Comparison of ENCODE assay signal across 27 cellular contexts in genomic region chr15:59567369-59567768, GRCh38. TPM values are rescaled to one million over a fixed set of nuclear protein-coding genes. Genes with fewer than 3 reads are reported as not detected.
DNase-seq lines count a peak whose midpoint lies in the region; ATAC-seq, FAIRE-seq and TF ChIP-seq lines count a peak whose summit lies in the region.
"Had no signal": no experiment of that assay in that cellular context is flagged by ENCODE, and none has a peak within 500 bp of the region (broad histone marks: within the 10 kb centered on the region; RNA-seq: fewer than 3 reads in every experiment).

No MANE protein-coding gene starts in this region.

- no peak for FAIRE-seq in A549 (lab: Jason Lieb, UNC)
- FAIRE-seq: GM18507, GM19239, RCC 7860 had no signal

- CTCF ChIA-PET in A549 (lab: Yijun Ruan, JAX) = interaction anchor here (0.5 to 1.3 kb wide), 3 partner anchors 16 to 76 kb away, joined by 3 read pairs; no protein-coding TSS in a partner anchor

- intact Hi-C loops in posterior cingulate gyrus (cut with DNase I) = no loop called here

- TF ChIP-seq CTCF in A549 (IDR thresholded peaks at IDR 0.05) = no peak
- no peak for TF ChIP-seq CTCF in RWPE2 (IDR thresholded peaks at IDR 0.05; ENCODE audit: poor library complexity, severe bottlenecking)

- 0 out of 5 replicates have a peak, but pooled peaks of 1 of the 2 experiments have one; percentile 13 for TF ChIP-seq EP300 in A549 (IDR thresholded peaks at IDR 0.05)

- WGBS in A549 (ENCODE audit: missing lambda C conversion rate) = 14% methylated on average over 1 of the region's 1 CpG

- no peak overlapping the region for H3K4me3 ChIP-seq in A549
- H3K4me3 ChIP-seq in RWPE2 (ENCODE audit: severe bottlenecking) = no peak overlapping the region
- H3K4me3 ChIP-seq in mucosa of rectum (ENCODE audit: low read length in 2 of 2) = no peak overlapping the region

- no peak for TF ChIP-seq RAD21 in A549 (conservative IDR thresholded peaks at IDR 0.05 in 1 of 2, IDR thresholded peaks at IDR 0.05 in 1 of 2)

- no peaks in the 10 kb centered on the region for H3K27me3 ChIP-seq in RWPE2 (ENCODE audit: insufficient read depth, poor library complexity, severe bottlenecking)
- no peaks in the 10 kb centered on the region for H3K27me3 ChIP-seq in mucosa of rectum (ENCODE audit: control insufficient read depth in 2 of 2, insufficient read depth in 2 of 2, low read length in 2 of 2)

- peaks cover 21% of the 10 kb centered on the region for H3K9me3 ChIP-seq in A549
- H3K9me3 ChIP-seq in RWPE2 (ENCODE audit: severe bottlenecking) = peaks cover 15% of the 10 kb centered on the region
- H3K9me3 ChIP-seq in mucosa of rectum (ENCODE audit: control insufficient read depth in 2 of 2, low read length in 2 of 2) = peaks cover 0 to 3% of the 10 kb centered on the region in 2 donors

- POLR2A ChIA-PET in A549 (lab: Yijun Ruan, JAX) = interaction anchor here (0.6 to 1.3 kb wide), 2 partner anchors 27 to 195 kb away, joined by 3 to 5 read pairs; partner anchors contain the start of gene MYO1E

- H3K4me2 ChIP-seq in A549 = peak overlapping the region; percentile 40
- H3K4me2 ChIP-seq: KMS-11 had no signal

- H3K36me3 ChIP-seq in RWPE2 (ENCODE audit: low read depth) (no peaks in the 10 kb centered on the region; the same call in 1 of the 2 replicates), mucosa of rectum (ENCODE audit: control insufficient read depth in 2 of 2, insufficient read depth in 2 of 2, low read length in 2 of 2) (no peaks in the 10 kb centered on the region)

- ATAC-seq in A549 (peak; percentile 52 to 64; a peak in 3 of 6 replicates), RWPE2 (ENCODE audit: low read depth) (peak; percentile 96), GM18870 (IDR thresholded peaks at IDR 0.05; ENCODE audit: unreplicated experiment) (no peak)

- H3K27ac ChIP-seq in A549 = peak overlapping the region in 1 of 2 experiments; percentile 46; a peak in 2 of 6 replicates
- peak overlapping the region; percentile 61 for H3K27ac ChIP-seq in RWPE2 (ENCODE audit: poor library complexity, severe bottlenecking)
- peak overlapping the region; percentile 81 for H3K27ac ChIP-seq in epithelial cell of prostate
- H3K27ac ChIP-seq in mucosa of rectum (ENCODE audit: low read depth in 2 of 2, low read length in 2 of 2) = peak overlapping the region; percentile 73 to 94
- H3K27ac ChIP-seq: KMS-11 had no signal

- no peak overlapping the region for H3K9ac ChIP-seq in mucosa of rectum (ENCODE audit: low read depth in 1 of 2, low read length in 2 of 2)
- H3K9ac ChIP-seq: KMS-11 had no signal

- TF ChIP-seq POLR2A in A549 (IDR thresholded peaks at IDR 0.05; ENCODE audit: low read length) = no peak

- DNase-seq in A549 (ENCODE audit: low read depth in 1 of 2, low spot score in 1 of 2) = peak in 1 of 2 experiments; percentile 72
- DNase-seq in RWPE2 (ENCODE audit: low spot score) = no peak
- DNase-seq in epithelial cell of prostate (ENCODE audit: low read depth, low spot score) = peak; percentile 84
- DNase-seq in activated T-cell treated with anti-CD3 and anti-CD28 coated beads for 4 hours = no peak
- DNase-seq in posterior cingulate gyrus = no peak
- no peak for DNase-seq in activated CD4-positive, alpha-beta T cell treated with anti-CD3 and anti-CD28 coated beads, Interleukin-2, amount 50 U/mL, for 4 hours
- DNase-seq: 8988T; AML-193; C1 segment of cervical spinal cord; Calu3; CD8-positive, alpha-beta memory T cell; GDM1; GOT3; HCEC 1CT; IMR-90; NCI-H1694 treated with DMSO at 0.1 percent for 48 hours; NCI-H2081 treated with DMSO at 0.1 percent for 48 hours; NCI-H2171 treated with DMSO at 0.1 percent for 48 hours; NCI-H524 treated with DMSO at 0.1 percent for 48 hours; NCI-H82; Right ventricle myocardium superior had no signal

- H3K4me1 ChIP-seq in A549 (peaks cover 37% of the 10 kb centered on the region), RWPE2 (ENCODE audit: insufficient read depth, poor library complexity, severe bottlenecking) (peaks cover 30% of the 10 kb centered on the region), mucosa of rectum (ENCODE audit: control insufficient read depth in 2 of 2, insufficient read depth in 2 of 2, low read length in 2 of 2) (peaks cover 9 to 39% of the 10 kb centered on the region in 2 donors)

TF ChIP-seq in A549, 52 proteins besides CTCF, POLR2A, EP300 and RAD21:
- TF ChIP-seq JUNB (IDR thresholded peaks at IDR 0.05) = peak; percentile 71
- 0 out of 5 replicates have a peak, but pooled peaks of 1 of the 2 experiments have one; percentile 33 for TF ChIP-seq JUN (IDR thresholded peaks at IDR 0.05)
- no peak for TF ChIP-seq MAFK (IDR thresholded peaks at IDR 0.05; ENCODE audit: partially characterized antibody)
- peak; percentile 51 to 58; a peak in 2 of 4 replicates for TF ChIP-seq CEBPB (IDR thresholded peaks at IDR 0.05)
- TF ChIP-seq RFX5 (IDR thresholded peaks at IDR 0.05) = no peak
- TF ChIP-seq GATA3 (IDR thresholded peaks at IDR 0.05; ENCODE audit: borderline replicate concordance) = peak; percentile 47; the same call in 1 of the 2 replicates
- 0 out of 2 replicates have a peak, but pooled peaks have one; percentile 32 for TF ChIP-seq FOSL2 (IDR thresholded peaks at IDR 0.05)
- TF ChIP-seq FOSL2 (CRISPR knock-in tag; IDR thresholded peaks at IDR 0.05) = peak; percentile 91
TF ChIP-seq in A549: peak in this region for 5.

RNA-seq across cellular contexts. Expression of gene GCNT3, which starts 44.2 kb away (rescaled TPM):
- polyA plus RNA-seq in A549 (2011; rRNA removed) (134 and 153 TPM in 2 replicates), A549 (2017; fragmentation: RNase III; extraction: RNeasy Plus Mini Kit Qiagen cat#74134 plus additional on column Dnase treatment) (61.4 to 69.2 TPM (median 62.7 TPM) in 3 replicates)
- 37.2 and 41.9 TPM in 2 replicates for polyA plus RNA-seq in A549 (2012; cell fraction: cytosol; rRNA removed)
- 35.0 and 53.3 TPM in 2 replicates for polyA plus RNA-seq in A549 (2012; cell fraction: nucleus; rRNA removed)
- 78.7 and 82.6 TPM in 2 replicates for polyA minus RNA-seq in A549 (2011; rRNA and poly(A)+ RNA removed)
- polyA plus RNA-seq: CD8-positive, alpha-beta memory T cell; IMR-90 had no signal
